15 cellular contexts compared by ENCODE assay signal in genomic region chr7:80960228-80960627, GRCh38. TPM values are rescaled to one million over a fixed set of nuclear protein-coding genes. Genes with fewer than 3 reads are reported as not detected.
"Had no signal": no experiment of that assay in that cellular context is flagged by ENCODE, and none has a peak within 500 bp of the region (broad histone marks: within the 10 kb centered on the region; RNA-seq: fewer than 3 reads in every experiment).

No MANE protein-coding gene starts in this region.

- FAIRE-seq: TTC549 had no signal

- H3K4me3 ChIP-seq: adrenal gland, gastroesophageal sphincter, suprapubic skin, upper lobe of right lung had no signal

- DNase-seq: activated CD4-positive, alpha-beta T cell treated with anti-CD3 and anti-CD28 coated beads, Interleukin-2, amount 50 U/mL, for 1 hour; activated CD4-positive, CD25-positive, alpha-beta regulatory T cell; activated naive CD4-positive, alpha-beta T cell treated with anti-CD3 and anti-CD28 coated beads, Interleukin-2, amount 10 ng/mL, durations not matched to agents 7 days and 5 days; activated T-cell treated with anti-CD3 and anti-CD28 coated beads for 4 hours; adrenal gland; stimulated activated CD4-positive, alpha-beta T cell treated with anti-CD3 and anti-CD28 coated beads, Interleukin-2, amount 100 ng/mL, for 48 hours; stimulated activated CD8-positive, alpha-beta memory T cell treated with anti-CD3 and anti-CD28 coated beads, Interleukin-4, amount 100 ng/mL, for 48 hours; stimulated activated naive CD8-positive, alpha-beta T cell treated with anti-CD3 and anti-CD28 coated beads, Interleukin-15, Interleukin-2, amounts not matched to agents 100 U/mL and 50 U/mL, for 24 hours; T-helper 17 cell; upper lobe of right lung had no signal

RNA-seq across cellular contexts. Expression of gene SEMA3C, which starts 41.4 kb away (rescaled TPM):
- total RNA-seq: activated CD8-positive, alpha-beta memory T cell treated with anti-CD3 and anti-CD28 coated beads for 36 hours; activated T-helper 2 cell treated with anti-CD3 and anti-CD28 coated beads, Interferon-gamma antibody, Interleukin-2, Interleukin-4, amounts not matched to agents 10 μg/mL and 5 μg/mL and 100 μg/mL, durations not matched to agents 14 hours and 24 hours and 36 hours had no signal
